In genomic region chr6:42984924-42985475, GRCh38 we compare ENCODE assay signal across 8 cellular contexts. TPM values are rescaled to one million over a fixed set of nuclear protein-coding genes. Genes with fewer than 3 reads are reported as not detected.
A peak's percentile ranks its signal among the peaks of the same experiment; 100 is the strongest.
DNase-seq lines count a peak whose midpoint lies in the region; ATAC-seq and TF ChIP-seq lines count a peak whose summit lies in the region.

No MANE protein-coding gene starts in this region.

- H3K36me3 Mint-ChIP-seq in central memory CD8-positive, alpha-beta T cell (ENCODE audit: insufficient read depth): peaks cover 12% of the 10 kb centered on the region
- H3K36me3 Mint-ChIP-seq in memory B cell: peaks cover 5% of the 10 kb centered on the region

- TF ChIP-seq CTCF in OCI-LY1 (IDR thresholded peaks at IDR 0.05; ENCODE audit: low read length): no peak

- H3K27me3 Mint-ChIP-seq in central memory CD8-positive, alpha-beta T cell: no peaks in the 10 kb centered on the region
- H3K27me3 Mint-ChIP-seq in memory B cell: no peaks in the 10 kb centered on the region

- peak; percentile 24 for DNase-seq in EL
- DNase-seq in central memory CD8-positive, alpha-beta T cell (ENCODE audit: low spot score in 2 of 2): no peak
- DNase-seq in memory B cell (ENCODE audit: low spot score in 2 of 2): peak in 1 of 2 donors; percentile 30
- no peak for DNase-seq in NCI-H1105 (lab: John Stamatoyannopoulos, UW)
- DNase-seq in ureter (ENCODE audit: low spot score): no peak

- no peaks in the 10 kb centered on the region for H3K9me3 ChIP-seq in OCI-LY1 (ENCODE audit: low read length)

- H3K27ac ChIP-seq in OCI-LY1 (ENCODE audit: low read depth, low read length, poor library complexity, severe bottlenecking): peak overlapping the region; percentile 2
- H3K27ac ChIP-seq in urinary bladder (ENCODE audit: low read depth): peak overlapping the region; percentile 45

- H3K4me1 ChIP-seq in OCI-LY1 (ENCODE audit: insufficient read depth, low read length, severe bottlenecking) (peaks cover 35% of the 10 kb centered on the region), urinary bladder (ENCODE audit: insufficient read depth) (no peaks in the 10 kb centered on the region)

- peak overlapping the region; percentile 88 for H3K4me2 ChIP-seq in OCI-LY1 (ENCODE audit: low read length)

- H3F3A ChIP-seq in OCI-LY1 (ENCODE audit: insufficient read depth, low read length): peaks cover 4% of the 10 kb centered on the region; the same call in 1 of the 2 replicates

- WGBS in urinary bladder: 10% methylated on average over 13 of the region's 13 CpGs

- H3K36me3 ChIP-seq in OCI-LY1 (ENCODE audit: insufficient read depth, low read length) (peaks cover 23% of the 10 kb centered on the region), urinary bladder (ENCODE audit: insufficient read depth) (no peaks in the 10 kb centered on the region)

- ATAC-seq in central memory CD8-positive, alpha-beta T cell (replicated peaks; ENCODE audit: extremely low read depth, poor library complexity, severe bottlenecking): no peak
- ATAC-seq in memory B cell (ENCODE audit: low read depth): no peak
- no peak for ATAC-seq in GM21381 (IDR thresholded peaks at IDR 0.05; ENCODE audit: unreplicated experiment)

- no peak overlapping the region for H2AFZ ChIP-seq in OCI-LY1 (ENCODE audit: low read length)

- H3K79me2 ChIP-seq in OCI-LY1 (ENCODE audit: insufficient read depth, low read length): peaks cover 6% of the 10 kb centered on the region

- H3K4me1 Mint-ChIP-seq in central memory CD8-positive, alpha-beta T cell: peaks cover 60% of the 10 kb centered on the region
- peaks cover 33% of the 10 kb centered on the region for H3K4me1 Mint-ChIP-seq in memory B cell

- H3K4me3 ChIP-seq in OCI-LY1 (ENCODE audit: low read depth, low read length, poor library complexity, severe bottlenecking) (peak overlapping the region; percentile 83), urinary bladder (ENCODE audit: low read depth, low read length) (peak overlapping the region; percentile 76)

- peak overlapping the region; percentile 89 for H3K4me3 Mint-ChIP-seq in central memory CD8-positive, alpha-beta T cell
- H3K4me3 Mint-ChIP-seq in memory B cell: peak overlapping the region; percentile 98

- H3K27ac Mint-ChIP-seq in central memory CD8-positive, alpha-beta T cell (ENCODE audit: low read depth): peak overlapping the region; percentile 90
- H3K27ac Mint-ChIP-seq in memory B cell: peak overlapping the region; percentile 90

- no peaks in the 10 kb centered on the region for H4K20me1 ChIP-seq in OCI-LY1 (ENCODE audit: insufficient read depth, low read length)

- no peaks in the 10 kb centered on the region for H3K9me2 ChIP-seq in OCI-LY1 (ENCODE audit: low read depth, low read length)

- peak overlapping the region; percentile 85 for H3K9ac ChIP-seq in OCI-LY1 (ENCODE audit: low read length)

- no peaks in the 10 kb centered on the region for H3K9me3 Mint-ChIP-seq in central memory CD8-positive, alpha-beta T cell
- no peaks in the 10 kb centered on the region for H3K9me3 Mint-ChIP-seq in memory B cell

- no peaks in the 10 kb centered on the region for H3K27me3 ChIP-seq in OCI-LY1 (ENCODE audit: insufficient read depth, low read length)

RNA-seq across cellular contexts. Expression of gene PPP2R5D, which starts 0.6 kb away (rescaled TPM):
- total RNA-seq in urinary bladder: 30.1 TPM
- polyA plus RNA-seq in urinary bladder: 43.0 TPM
- total RNA-seq in ureter: 24.7 TPM

RNA-seq across cellular contexts. Expression of gene PEX6, which starts 6.0 kb away (rescaled TPM):
- total RNA-seq in urinary bladder (12.2 TPM), ureter (23.0 TPM)
- polyA plus RNA-seq in urinary bladder: 18.9 TPM

RNA-seq across cellular contexts. Expression of gene GNMT, which starts 24.4 kb away (rescaled TPM):
- total RNA-seq in urinary bladder: 0.42 TPM
- polyA plus RNA-seq in urinary bladder: 0.52 TPM
- 0.73 TPM for total RNA-seq in ureter

RNA-seq across cellular contexts. Expression of gene MEA1, which starts 28.7 kb away (rescaled TPM):
- total RNA-seq in urinary bladder (29.1 TPM), ureter (71.2 TPM)
- 87.7 TPM for polyA plus RNA-seq in urinary bladder

RNA-seq across cellular contexts. Expression of gene KLHDC3, which starts 29.0 kb away (rescaled TPM):
- total RNA-seq in urinary bladder (75.8 TPM), ureter (40.3 TPM)
- 90.4 TPM for polyA plus RNA-seq in urinary bladder
